Comparison of ENCODE assay signal across 19 cellular contexts in genomic region chr5:61399679-61400078, GRCh38.
DNase-seq lines count a peak whose midpoint lies in the region; ATAC-seq and TF ChIP-seq lines count a peak whose summit lies in the region.
"Had no signal": no experiment of that assay in that cellular context is flagged by ENCODE, and none has a peak within 500 bp of the region (broad histone marks: within the 10 kb centered on the region; RNA-seq: fewer than 3 reads in every experiment).

No MANE protein-coding gene starts in this region.

- peaks cover 8 to 39% (median 29%) of the 10 kb centered on the region in 4 donors for H3K4me1 Mint-ChIP-seq in CD4-positive, CD25-positive, alpha-beta regulatory T cell
- peaks cover 22% of the 10 kb centered on the region for H3K4me1 Mint-ChIP-seq in T-helper 17 cell
- H3K4me1 Mint-ChIP-seq in memory B cell = peaks cover 20% of the 10 kb centered on the region
- H3K4me1 Mint-ChIP-seq in neural progenitor cell = peaks cover 36% of the 10 kb centered on the region
- peaks cover 17 to 36% (median 34%) of the 10 kb centered on the region in 3 donors for H3K4me1 Mint-ChIP-seq in CD8-positive, alpha-beta memory T cell

- no peak for DNase-seq in CD4-positive, CD25-positive, alpha-beta regulatory T cell
- DNase-seq in T-helper 17 cell (no peak), memory B cell (ENCODE audit: low spot score in 2 of 2) (no peak), neural progenitor cell (ENCODE audit: low spot score) (no peak), COLO829 (ENCODE audit: low spot score) (no peak), NOMO-1 treated with DMSO at 0.1 percent for 48 hours (lab: John Stamatoyannopoulos, UW; ENCODE audit: unreplicated experiment) (no peak)
- no peak for DNase-seq in CD8-positive, alpha-beta memory T cell
- DNase-seq: BE2C; Calu3; CD4-positive, alpha-beta T cell; DMS 273 treated with DMSO at 0.1 percent for 48 hours; DMS53; DND-41; EL; IMR-90 had no signal

- ATAC-seq in CD4-positive, CD25-positive, alpha-beta regulatory T cell (ENCODE audit: low read depth in 2 of 2) = no peak
- ATAC-seq in T-helper 17 cell (no peak), memory B cell (ENCODE audit: low read depth) (no peak), HG03342 (IDR thresholded peaks at IDR 0.05; ENCODE audit: unreplicated experiment) (no peak)
- ATAC-seq: GM12878, K562 had no signal

- H3K27ac ChIP-seq in CD4-positive, CD25-positive, alpha-beta regulatory T cell (ENCODE audit: insufficient read depth, low read length, poor library complexity, severe bottlenecking) = no peak overlapping the region
- H3K27ac ChIP-seq in neural progenitor cell = no peak overlapping the region
- H3K27ac ChIP-seq in CD8-positive, alpha-beta memory T cell (ENCODE audit: low read depth, low read length) = no peak overlapping the region

- no peak for TF ChIP-seq CTCF in neural progenitor cell (IDR thresholded peaks at IDR 0.05)

- H3K27me3 ChIP-seq in CD4-positive, CD25-positive, alpha-beta regulatory T cell (ENCODE audit: control insufficient read depth, insufficient read depth, low read length) = no peaks in the 10 kb centered on the region
- H3K27me3 ChIP-seq in neural progenitor cell = no peaks in the 10 kb centered on the region
- H3K27me3 ChIP-seq in CD8-positive, alpha-beta memory T cell (ENCODE audit: insufficient read depth, low read length, poor library complexity, severe bottlenecking) = no peaks in the 10 kb centered on the region
- H3K27me3 ChIP-seq: BE2C had no signal

- H3K9ac ChIP-seq in neural progenitor cell = no peak overlapping the region

- peaks cover 7% of the 10 kb centered on the region for H3F3A ChIP-seq in neural progenitor cell (ENCODE audit: low read depth)

- H3K9me3 Mint-ChIP-seq in CD4-positive, CD25-positive, alpha-beta regulatory T cell = peaks cover 0 to 1% (median 0%) of the 10 kb centered on the region in 7 donors
- H3K9me3 Mint-ChIP-seq in memory B cell = no peaks in the 10 kb centered on the region
- peaks cover 27% of the 10 kb centered on the region for H3K9me3 Mint-ChIP-seq in neural progenitor cell
- H3K9me3 Mint-ChIP-seq in CD8-positive, alpha-beta memory T cell = no peaks in the 10 kb centered on the region
- H3K9me3 Mint-ChIP-seq: CD4-positive, alpha-beta T cell had no signal

- H3K4me3 ChIP-seq in CD4-positive, CD25-positive, alpha-beta regulatory T cell (ENCODE audit: low read depth, low read length) = no peak overlapping the region
- no peak overlapping the region for H3K4me3 ChIP-seq in neural progenitor cell
- no peak overlapping the region for H3K4me3 ChIP-seq in CD8-positive, alpha-beta memory T cell (ENCODE audit: low read length)
- H3K4me3 ChIP-seq: GM12878, HAP-1, K562 had no signal

- H3K4me1 ChIP-seq in CD4-positive, CD25-positive, alpha-beta regulatory T cell (ENCODE audit: control insufficient read depth, insufficient read depth, low read length, poor library complexity, severe bottlenecking) = no peaks in the 10 kb centered on the region
- H3K4me1 ChIP-seq in neural progenitor cell = peaks cover 46% of the 10 kb centered on the region
- no peaks in the 10 kb centered on the region for H3K4me1 ChIP-seq in CD8-positive, alpha-beta memory T cell (ENCODE audit: insufficient read depth, low read length)

- no peak overlapping the region for H2AFZ ChIP-seq in neural progenitor cell (replicated peaks)

- H3K27me3 Mint-ChIP-seq in CD4-positive, CD25-positive, alpha-beta regulatory T cell = no peaks in the 10 kb centered on the region
- H3K27me3 Mint-ChIP-seq in T-helper 17 cell (no peaks in the 10 kb centered on the region), memory B cell (no peaks in the 10 kb centered on the region), neural progenitor cell (ENCODE audit: insufficient read depth, low read depth) (no peaks in the 10 kb centered on the region)
- no peaks in the 10 kb centered on the region for H3K27me3 Mint-ChIP-seq in CD8-positive, alpha-beta memory T cell
- H3K27me3 Mint-ChIP-seq: CD4-positive, alpha-beta T cell had no signal

- H3K4me3 Mint-ChIP-seq in CD4-positive, CD25-positive, alpha-beta regulatory T cell = no peak overlapping the region
- H3K4me3 Mint-ChIP-seq in T-helper 17 cell (peak overlapping the region; percentile 2), memory B cell (no peak overlapping the region), neural progenitor cell (no peak overlapping the region)
- H3K4me3 Mint-ChIP-seq in CD8-positive, alpha-beta memory T cell = no peak overlapping the region
- H3K4me3 Mint-ChIP-seq: CD4-positive, alpha-beta T cell had no signal

- peaks cover 98% of the 10 kb centered on the region for H3K79me2 ChIP-seq in neural progenitor cell (ENCODE audit: low read depth)

- POLR2A ChIA-PET in CD8-positive, alpha-beta memory T cell (lab: Charles Lee) = no interaction called here

- no peaks in the 10 kb centered on the region for H3K36me3 Mint-ChIP-seq in CD4-positive, CD25-positive, alpha-beta regulatory T cell
- H3K36me3 Mint-ChIP-seq in T-helper 17 cell (ENCODE audit: low read depth) (no peaks in the 10 kb centered on the region), memory B cell (no peaks in the 10 kb centered on the region), neural progenitor cell (peaks cover 33% of the 10 kb centered on the region)
- peaks cover 0 to 3% (median under 1%) of the 10 kb centered on the region in 3 donors for H3K36me3 Mint-ChIP-seq in CD8-positive, alpha-beta memory T cell

- no peaks in the 10 kb centered on the region for H3K9me3 ChIP-seq in CD4-positive, CD25-positive, alpha-beta regulatory T cell (ENCODE audit: control insufficient read depth in 2 of 2, low read length in 2 of 2)
- H3K9me3 ChIP-seq in T-helper 17 cell (ENCODE audit: control insufficient read depth, low read length, poor library complexity, severe bottlenecking) = no peaks in the 10 kb centered on the region
- H3K9me3 ChIP-seq in neural progenitor cell (ENCODE audit: low read depth) = no peaks in the 10 kb centered on the region
- no peaks in the 10 kb centered on the region for H3K9me3 ChIP-seq in CD8-positive, alpha-beta memory T cell (ENCODE audit: low read length)
- H3K9me3 ChIP-seq: BE2C, HAP-1 had no signal

- peaks cover 64% of the 10 kb centered on the region for H4K20me1 ChIP-seq in neural progenitor cell (ENCODE audit: low read depth)

- peak overlapping the region in 2 of 3 donors; percentile 5 to 28 for H3K27ac Mint-ChIP-seq in CD4-positive, CD25-positive, alpha-beta regulatory T cell
- H3K27ac Mint-ChIP-seq in T-helper 17 cell (no peak overlapping the region), memory B cell (peak overlapping the region; percentile 51), neural progenitor cell (peak overlapping the region; percentile 72)
- H3K27ac Mint-ChIP-seq in CD8-positive, alpha-beta memory T cell = peak overlapping the region in 1 of 8 donors; percentile 10
- H3K27ac Mint-ChIP-seq: CD4-positive, alpha-beta T cell had no signal

- H3K36me3 ChIP-seq in CD4-positive, CD25-positive, alpha-beta regulatory T cell (ENCODE audit: control insufficient read depth, insufficient read depth, low read length) = no peaks in the 10 kb centered on the region
- no peaks in the 10 kb centered on the region for H3K36me3 ChIP-seq in neural progenitor cell
- H3K36me3 ChIP-seq in CD8-positive, alpha-beta memory T cell (ENCODE audit: insufficient read depth, low read length) = no peaks in the 10 kb centered on the region
- H3K36me3 ChIP-seq: BE2C, HAP-1 had no signal

- H3K4me2 ChIP-seq in neural progenitor cell = no peak overlapping the region

- CTCF ChIA-PET in CD8-positive, alpha-beta memory T cell (lab: Charles Lee) = interaction anchor here (1.1 kb wide), 1 partner anchor 9 kb away, joined by 3 read pairs; no protein-coding TSS in a partner anchor
